ENCODE assay signal across 1 cellular context in genomic region chr22:25623851-25624250, GRCh38.
TF ChIP-seq lines count a peak whose summit lies in the region.

No MANE protein-coding gene starts in this region.

TF ChIP-seq in GM23338, 12 proteins besides CTCF, POLR2A, EP300 and RAD21 (continued from another document):
- TF ChIP-seq REST (IDR thresholded peaks at IDR 0.05; ENCODE audit: unreplicated experiment) (no peak), CREB1 (CRISPR knock-in tag; IDR thresholded peaks at IDR 0.05; ENCODE audit: low read depth) (no peak), ZNF331 (CRISPR knock-in tag; IDR thresholded peaks at IDR 0.05; ENCODE audit: low read depth) (no peak), NANOG (IDR thresholded peaks at IDR 0.05; ENCODE audit: borderline replicate concordance) (no peak), STAT1 (IDR thresholded peaks at IDR 0.05; ENCODE audit: unreplicated experiment) (no peak), ZNF462 (CRISPR knock-in tag; IDR thresholded peaks at IDR 0.05) (no peak), POLR2AphosphoS5 (IDR thresholded peaks at IDR 0.05; ENCODE audit: low read depth) (no peak), ETS1 (IDR thresholded peaks at IDR 0.05) (no peak), ZNF114 (CRISPR knock-in tag; IDR thresholded peaks at IDR 0.05) (no peak), EZH2phosphoT487 (IDR thresholded peaks at IDR 0.05; ENCODE audit: unreplicated experiment) (no peak), EZH2 (IDR thresholded peaks at IDR 0.05; ENCODE audit: low read depth, unreplicated experiment) (no peak)
